In genomic region chr12:40689576-40689975, GRCh38 we compare ENCODE assay signal across 33 cellular contexts. TPM values are rescaled to one million over a fixed set of nuclear protein-coding genes. Genes with fewer than 3 reads are reported as not detected.
"Had no signal": no experiment of that assay in that cellular context is flagged by ENCODE, and none has a peak within 500 bp of the region (broad histone marks: within the 10 kb centered on the region; RNA-seq: fewer than 3 reads in every experiment).

No MANE protein-coding gene starts in this region.

- H3K4me1 ChIP-seq: SJCRH30 had no signal

- H3K4me3 ChIP-seq: PC-9, SJCRH30, SK-N-MC had no signal

- H3K36me3 ChIP-seq: SJCRH30, WERI-Rb-1 had no signal

- ATAC-seq: activated CD8-positive, alpha-beta memory T cell treated with anti-CD3 and anti-CD28 coated beads, Interleukin-2, amount 10 ng/mL, durations not matched to agents 7 days and 5 days; activated naive CD8-positive, alpha-beta T cell treated with anti-CD3 and anti-CD28 coated beads, Interleukin-2, amount 50 U/mL, for 24 hours had no signal

- H2AFZ ChIP-seq: PC-9 had no signal

- DNase-seq: activated CD4-positive, alpha-beta memory T cell treated with anti-CD3 and anti-CD28 coated beads, Interleukin-2, amount 10 ng/mL, durations not matched to agents 7 days and 5 days; activated CD4-positive, alpha-beta T cell treated with anti-CD3 and anti-CD28 coated beads for 1 hour; activated CD4-positive, alpha-beta T cell treated with anti-CD3 and anti-CD28 coated beads for 48 hours; activated CD4-positive, CD25-positive, alpha-beta regulatory T cell; activated CD8-positive, alpha-beta memory T cell treated with anti-CD3 and anti-CD28 coated beads for 24 hours; activated CD8-positive, alpha-beta memory T cell treated with anti-CD3 and anti-CD28 coated beads, Interleukin-2, amount 10 ng/mL, durations not matched to agents 7 days and 5 days; activated CD8-positive, alpha-beta memory T cell treated with anti-CD3 and anti-CD28 coated beads, Interleukin-2, amount 50 U/mL, for 48 hours; activated effector memory CD4-positive, alpha-beta T cell treated with Interleukin-2 at 50 U/mL for 16 hours; activated naive CD4-positive, alpha-beta T cell treated with anti-CD3 and anti-CD28 coated beads, Interleukin-2, amount 10 ng/mL, durations not matched to agents 7 days and 5 days; activated naive CD8-positive, alpha-beta T cell treated with anti-CD3 and anti-CD28 coated beads, Interleukin-2, amount 50 U/mL, for 24 hours; activated T-cell treated with anti-CD3 and anti-CD28 coated beads, Interleukin-2, amount 50 U/mL, for 48 hours; anterior cingulate cortex; central memory CD4-positive, alpha-beta T cell; NCI-H1105; NCI-H1417 treated with DMSO at 0.1 percent for 48 hours; NCI-H187 treated with DMSO at 0.1 percent for 48 hours; NCI-H2081; NCI-H2171 treated with DMSO at 0.1 percent for 48 hours; NCI-H2227 treated with DMSO at 0.1 percent for 48 hours; NCI-H446; NCI-H510A treated with DMSO at 0.1 percent for 48 hours; NCI-H526 treated with DMSO at 0.1 percent for 48 hours; NCI-H82; PC-9; SHP77; SJCRH30; T1000; WERI-Rb-1 had no signal

- H3K27me3 ChIP-seq: SJCRH30 had no signal

- H3K27ac ChIP-seq: PC-9, SJCRH30, SK-N-MC, WERI-Rb-1 had no signal

- FAIRE-seq: RCC 7860 had no signal

- H3K9me3 ChIP-seq: SJCRH30 had no signal

- H3K4me2 ChIP-seq: PC-9 had no signal

RNA-seq across cellular contexts. Expression of gene CNTN1, which starts 2.7 kb away (rescaled TPM):
- total RNA-seq: activated CD4-positive, alpha-beta memory T cell treated with anti-CD3 and anti-CD28 coated beads, Interleukin-2, amount 10 ng/mL, durations not matched to agents 7 days and 5 days; activated CD8-positive, alpha-beta memory T cell treated with anti-CD3 and anti-CD28 coated beads, Interleukin-2, amount 10 ng/mL, durations not matched to agents 7 days and 5 days; OCI-LY7; T-helper 1 cell treated with Interleukin-12 subunit alpha and Interleukin-12 subunit beta and Interleukin-4 antibody, amounts not matched to agents 30 ng/mL and 1 ng/mL, for 36 hours; T-helper 2 cell treated with Interferon-gamma antibody and Interleukin-4, amounts not matched to agents 100 ng/mL and 5 ng/mL, for 36 hours had no signal
